Comparison of ENCODE assay signal across 27 cellular contexts in genomic region chr13:111131610-111132009, GRCh38.
"Had no signal": no experiment of that assay in that cellular context is flagged by ENCODE, and none has a peak within 500 bp of the region (broad histone marks: within the 10 kb centered on the region; RNA-seq: fewer than 3 reads in every experiment).

No MANE protein-coding gene starts in this region.

- H3K9me3 ChIP-seq: colonic mucosa, gastrocnemius medialis, lower lobe of right lung, sigmoid colon, tibial nerve had no signal

- H3K4me1 ChIP-seq: colonic mucosa, lower lobe of right lung, sigmoid colon had no signal

- H3K9me3 Mint-ChIP-seq: activated T-cell treated with anti-CD3 and anti-CD28 coated beads, Interleukin-2, amount 50 U/mL, for 72 hours had no signal

- FAIRE-seq: bronchial epithelial cell, kidney, urothelium cell line had no signal

- H3K36me3 Mint-ChIP-seq: activated naive CD8-positive, alpha-beta T cell; immature natural killer cell had no signal

- H3K27me3 ChIP-seq: colonic mucosa, gastrocnemius medialis, sigmoid colon, tibial nerve had no signal

- H3K4me1 Mint-ChIP-seq: activated CD4-positive, alpha-beta T cell treated with anti-CD3 and anti-CD28 coated beads for 36 hours; immature natural killer cell had no signal

- H3K36me3 ChIP-seq: colonic mucosa, gastrocnemius medialis, lower lobe of right lung, sigmoid colon, tibial nerve had no signal

- H3K27ac ChIP-seq: colonic mucosa, lower lobe of right lung, sigmoid colon, tibial nerve had no signal

- H3K27me3 Mint-ChIP-seq: activated CD4-positive, alpha-beta T cell treated with anti-CD3 and anti-CD28 coated beads for 36 hours; activated naive CD8-positive, alpha-beta T cell had no signal

- DNase-seq: activated CD4-positive, alpha-beta T cell treated with anti-CD3 and anti-CD28 coated beads for 36 hours; activated CD4-positive, CD25-positive, alpha-beta regulatory T cell; activated naive CD4-positive, alpha-beta T cell; activated T-cell treated with anti-CD3 and anti-CD28 coated beads for 4 hours; activated T-cell treated with anti-CD3 and anti-CD28 coated beads, Interleukin-2, amount 50 U/mL, for 72 hours; anterior cingulate cortex; colonic mucosa; effector memory CD4-positive, alpha-beta T cell; erythroblast; gastrocnemius medialis; glutamatergic neuron; hypothalamus; immature natural killer cell; kidney; lower lobe of right lung; mesenchymal stem cell; nucleus accumbens; sigmoid colon; stimulated activated CD4-positive, alpha-beta T cell treated with anti-CD3 and anti-CD28 coated beads, Interleukin-1b, Interleukin-23, amount 100 ng/mL, for 48 hours; stimulated activated CD4-positive, alpha-beta T cell treated with anti-CD3 and anti-CD28 coated beads, Interleukin-4, amount 100 ng/mL, for 4 hours; stimulated activated CD8-positive, alpha-beta memory T cell treated with anti-CD3 and anti-CD28 coated beads, Interleukin-4, amount 100 ng/mL, for 48 hours; stimulated activated naive CD4-positive, alpha-beta T cell treated with Interleukin-2 at 50 U/mL for 16 hours had no signal

- H3K4me3 ChIP-seq: colonic mucosa, gastrocnemius medialis, lower lobe of right lung, sigmoid colon, smooth muscle cell, tibial nerve had no signal

- H3K4me3 Mint-ChIP-seq: activated CD4-positive, alpha-beta T cell treated with anti-CD3 and anti-CD28 coated beads for 36 hours; activated naive CD8-positive, alpha-beta T cell; activated T-cell treated with anti-CD3 and anti-CD28 coated beads, Interleukin-2, amount 50 U/mL, for 72 hours; immature natural killer cell had no signal

- H3K27ac Mint-ChIP-seq: activated CD4-positive, alpha-beta T cell treated with anti-CD3 and anti-CD28 coated beads for 36 hours; activated naive CD8-positive, alpha-beta T cell; activated T-cell treated with anti-CD3 and anti-CD28 coated beads, Interleukin-2, amount 50 U/mL, for 72 hours; immature natural killer cell had no signal

- H3K4me2 ChIP-seq: smooth muscle cell had no signal

- ATAC-seq: activated CD4-positive, alpha-beta T cell treated with anti-CD3 and anti-CD28 coated beads for 36 hours; activated T-cell treated with anti-CD3 and anti-CD28 coated beads, Interleukin-2, amount 50 U/mL, for 72 hours had no signal
